8 cellular contexts compared by ENCODE assay signal in the genomic region with DNA sequence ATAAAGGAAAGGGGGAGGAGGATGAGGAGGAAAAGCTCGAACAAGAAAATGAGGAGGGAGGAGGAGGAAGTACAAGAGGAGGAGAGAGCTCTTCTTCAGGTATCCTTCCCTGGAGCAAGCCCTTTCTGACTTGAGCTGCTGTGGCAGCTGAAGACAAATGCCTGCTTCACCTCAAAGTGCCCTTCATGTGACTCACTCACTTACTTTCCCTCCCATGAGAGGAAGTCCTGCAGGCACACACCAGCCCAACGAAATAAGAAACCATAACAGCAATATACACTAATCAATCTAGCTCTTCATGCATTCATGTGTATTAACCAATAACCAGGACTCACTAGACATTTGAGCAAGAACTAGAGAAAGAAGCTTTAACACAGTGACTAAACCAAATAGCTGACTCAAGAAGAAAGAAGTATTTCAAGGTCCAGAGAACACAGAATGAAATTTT.
DNase-seq lines count a peak whose midpoint lies in the region; ATAC-seq and TF ChIP-seq lines count a peak whose summit lies in the region.

No MANE protein-coding gene starts in this region.

- 0 out of 2 replicates have a peak, but pooled peaks cover 3% of the 10 kb centered on the region for H3K36me3 ChIP-seq in OCI-LY1 (ENCODE audit: insufficient read depth, low read length)

- no peak overlapping the region; the same call in 1 of the 2 replicates for H3K9ac ChIP-seq in OCI-LY1 (ENCODE audit: low read length)

- H3K4me1 ChIP-seq in OCI-LY1 (ENCODE audit: insufficient read depth, low read length, severe bottlenecking): peaks cover 33% of the 10 kb centered on the region

- peak; percentile 96 for ATAC-seq in GM19397 (IDR thresholded peaks at IDR 0.05; ENCODE audit: unreplicated experiment)
- peak; percentile 84 for ATAC-seq in HG03025 (IDR thresholded peaks at IDR 0.05; ENCODE audit: low FRiP score, unreplicated experiment)

- no peak overlapping the region; the same call in 1 of the 2 replicates for H3K4me2 ChIP-seq in OCI-LY1 (ENCODE audit: low read length)

- H3K9me3 ChIP-seq in OCI-LY1 (ENCODE audit: low read length): no peaks in the 10 kb centered on the region

- H3K27ac ChIP-seq in OCI-LY1 (ENCODE audit: low read depth, low read length, poor library complexity, severe bottlenecking): peak overlapping the region; percentile 17

- no peaks in the 10 kb centered on the region for H3F3A ChIP-seq in OCI-LY1 (ENCODE audit: insufficient read depth, low read length)

- peaks cover 3% of the 10 kb centered on the region; the same call in 1 of the 2 replicates for H3K79me2 ChIP-seq in OCI-LY1 (ENCODE audit: insufficient read depth, low read length)

- no peaks in the 10 kb centered on the region for H4K20me1 ChIP-seq in OCI-LY1 (ENCODE audit: insufficient read depth, low read length)

- TF ChIP-seq CTCF in OCI-LY1 (IDR thresholded peaks at IDR 0.05; ENCODE audit: low read length): no peak

- no peaks in the 10 kb centered on the region for H3K9me2 ChIP-seq in OCI-LY1 (ENCODE audit: low read depth, low read length)

- DNase-seq in Daoy (ENCODE audit: low read depth) (peak; percentile 78), NCI-H1930 (lab: John Stamatoyannopoulos, UW) (no peak), NCI-H1105 (lab: John Stamatoyannopoulos, UW) (no peak), NCI-H1092 (lab: John Stamatoyannopoulos, UW) (no peak)
- DNase-seq in activated effector memory CD4-positive, alpha-beta T cell treated with Interleukin-2 at 50 U/mL for 16 hours: no peak

- H2AFZ ChIP-seq in OCI-LY1 (ENCODE audit: low read length): no peak overlapping the region

- H3K4me3 ChIP-seq in OCI-LY1 (ENCODE audit: low read depth, low read length, poor library complexity, severe bottlenecking): no peak overlapping the region

- no peaks in the 10 kb centered on the region for H3K27me3 ChIP-seq in OCI-LY1 (ENCODE audit: insufficient read depth, low read length)
